In genomic region chr11:78789365-78789764, GRCh38 we compare ENCODE assay signal across 30 cellular contexts.
DNase-seq lines count a peak whose midpoint lies in the region; ATAC-seq and TF ChIP-seq lines count a peak whose summit lies in the region.
"Had no signal": no experiment of that assay in that cellular context is flagged by ENCODE, and none has a peak within 500 bp of the region (broad histone marks: within the 10 kb centered on the region; RNA-seq: fewer than 3 reads in every experiment).

No MANE protein-coding gene starts in this region.

- POLR2A ChIA-PET in Caco-2 (lab: Charles Lee) (no interaction called here), PC-3 (lab: Charles Lee; ENCODE audit: unreplicated experiment) (no interaction called here)
- POLR2A ChIA-PET in naive thymus-derived CD8-positive, alpha-beta T cell (lab: Charles Lee): no interaction called here

- no peaks in the 10 kb centered on the region for H3K9me3 Mint-ChIP-seq in Caco-2 (ENCODE audit: unreplicated experiment)
- no peaks in the 10 kb centered on the region for H3K9me3 Mint-ChIP-seq in naive thymus-derived CD8-positive, alpha-beta T cell
- H3K9me3 Mint-ChIP-seq: activated T-helper 17 cell treated with anti-CD3 and anti-CD28 coated beads, Interleukin-2, amount 50 U/mL, for 72 hours had no signal

- ATAC-seq in PC-3 (peak; percentile 16), mucosa of descending colon (peak; percentile 84), GM18511 (IDR thresholded peaks at IDR 0.05; ENCODE audit: unreplicated experiment) (no peak)
- no peak for ATAC-seq in naive thymus-derived CD8-positive, alpha-beta T cell
- ATAC-seq: activated CD8-positive, alpha-beta T cell treated with anti-CD3 and anti-CD28 coated beads, Interleukin-2, amount 10 ng/mL, durations not matched to agents 7 days and 5 days; activated T-helper 17 cell treated with anti-CD3 and anti-CD28 coated beads, Interleukin-2, amount 50 U/mL, for 72 hours; left cardiac atrium; right lobe of liver had no signal

- no peak overlapping the region for H3K9ac ChIP-seq in BLaER1
- peak overlapping the region; percentile 2; the same call in 1 of the 2 replicates for H3K9ac ChIP-seq in PC-3 (ENCODE audit: low read length)
- H3K9ac ChIP-seq in MM.1S (ENCODE audit: low read length): no peak overlapping the region

- H2AFZ ChIP-seq in PC-3 (ENCODE audit: low read length) (no peak overlapping the region), MM.1S (ENCODE audit: low read length) (no peak overlapping the region)

- intact Hi-C loops in Caco-2 (cut with micrococcal nuclease; ENCODE audit: unreplicated experiment) (no loop called here), PC-3 (cut with micrococcal nuclease) (no loop called here), mucosa of descending colon (cut with DNase I, micrococcal nuclease) (no loop called here)

- BruUV-seq in Caco-2 (replicated peaks; lab: Mats Ljungman, UMichigan): no TSS peak
- BruUV-seq in PC-3 (replicated peaks; lab: Mats Ljungman, UMichigan): no TSS peak

- H3K27me3 Mint-ChIP-seq in Caco-2 (ENCODE audit: insufficient read depth, unreplicated experiment): no peaks in the 10 kb centered on the region
- peaks cover 5 to 41% (median 7%) of the 10 kb centered on the region in 5 donors for H3K27me3 Mint-ChIP-seq in naive thymus-derived CD8-positive, alpha-beta T cell
- H3K27me3 Mint-ChIP-seq: progenitor cell of endocrine pancreas had no signal

- H3K4me1 ChIP-seq in BLaER1: 0 out of 2 replicates have a peak, but pooled peaks cover under 1% of the 10 kb centered on the region
- no peaks in the 10 kb centered on the region for H3K4me1 ChIP-seq in Caco-2
- H3K4me1 ChIP-seq in PC-3 (ENCODE audit: insufficient read depth, low read length): peaks cover 37% of the 10 kb centered on the region
- H3K4me1 ChIP-seq in mucosa of descending colon (ENCODE audit: low read depth): peaks cover 17% of the 10 kb centered on the region
- no peaks in the 10 kb centered on the region for H3K4me1 ChIP-seq in MM.1S (ENCODE audit: low read length)
- H3K4me1 ChIP-seq: right lobe of liver, tibial artery had no signal

- H3K36me3 Mint-ChIP-seq in Caco-2 (ENCODE audit: insufficient read depth, unreplicated experiment): no peaks in the 10 kb centered on the region
- no peaks in the 10 kb centered on the region for H3K36me3 Mint-ChIP-seq in naive thymus-derived CD8-positive, alpha-beta T cell

- H3F3A ChIP-seq in PC-3 (ENCODE audit: low read length, unreplicated experiment) (peaks cover 2% of the 10 kb centered on the region), MM.1S (ENCODE audit: insufficient read depth, low read length) (no peaks in the 10 kb centered on the region)

- TF ChIP-seq CTCF in Caco-2 (IDR thresholded peaks at IDR 0.05; ENCODE audit: insufficient read depth in 1 of 2, low read depth in 1 of 2, low read length in 1 of 2, severe bottlenecking in 1 of 2, unreplicated experiment in 1 of 2): no peak
- no peak for TF ChIP-seq CTCF in PC-3 (conservative IDR thresholded peaks at IDR 0.05; ENCODE audit: low read depth, low read length)
- no peak for TF ChIP-seq CTCF in mucosa of descending colon (IDR thresholded peaks at IDR 0.05)
- TF ChIP-seq CTCF in MM.1S (IDR thresholded peaks at IDR 0.05; ENCODE audit: low read length): no peak

- CTCF ChIA-PET in Caco-2 (lab: Charles Lee) (interaction anchor here (1.3 kb wide), 1 partner anchor 9 kb away, joined by 3 read pairs; no protein-coding TSS in a partner anchor), PC-3 (lab: Charles Lee) (interaction anchor here (0.8 kb wide), 1 partner anchor 105 kb away, joined by 3 read pairs; no protein-coding TSS in a partner anchor)

- H3K4me3 ChIP-seq in BLaER1: no peak overlapping the region
- no peak overlapping the region for H3K4me3 ChIP-seq in Caco-2 (ENCODE audit: low read depth, low read length)
- H3K4me3 ChIP-seq in PC-3 (ENCODE audit: low read length): no peak overlapping the region
- no peak overlapping the region for H3K4me3 ChIP-seq in mucosa of descending colon
- H3K4me3 ChIP-seq in MM.1S (ENCODE audit: low read length): no peak overlapping the region
- H3K4me3 ChIP-seq: coronary artery, right lobe of liver, SJSA1, tibial artery had no signal

- H3K27ac ChIP-seq in BLaER1: no peak overlapping the region
- peak overlapping the region; percentile 42 for H3K27ac ChIP-seq in PC-3 (ENCODE audit: low read length)
- no peak overlapping the region for H3K27ac ChIP-seq in MM.1S (ENCODE audit: low read length)
- H3K27ac ChIP-seq: coronary artery, epithelial cell of prostate, right lobe of liver, RWPE1, SJSA1, tibial artery, VCaP had no signal

- DNase-seq in Caco-2: no peak
- DNase-seq in PC-3: no peak
- peak in 1 of 3 donors; percentile 51 for DNase-seq in mucosa of descending colon
- DNase-seq in MM.1S: no peak
- DNase-seq in naive thymus-derived CD8-positive, alpha-beta T cell: no peak
- DNase-seq: activated CD4-positive, alpha-beta T cell treated with anti-CD3 and anti-CD28 coated beads for 4 hours; activated CD8-positive, alpha-beta T cell treated with anti-CD3 and anti-CD28 coated beads, Interleukin-2, amount 10 ng/mL, durations not matched to agents 7 days and 5 days; activated naive CD4-positive, alpha-beta T cell treated with anti-CD3 and anti-CD28 coated beads, Interleukin-2, amount 50 U/mL, for 16 hours; amygdala; DMS79; effector CD8-positive, alpha-beta T cell; hypothalamus; Kasumi-1; left cardiac atrium; mesendoderm; NCI-H1694 treated with DMSO at 0.1 percent for 48 hours; NCI-H748 treated with DMSO at 0.1 percent for 48 hours; right lobe of liver; stimulated activated CD4-positive, alpha-beta T cell treated with anti-CD3 and anti-CD28 coated beads, Interleukin-2, amount 100 ng/mL, for 48 hours; T-helper 9 cell; tibial artery had no signal

- H3K4me2 ChIP-seq in BLaER1 (0 out of 2 replicates have a peak overlapping the region, but pooled peaks have one; percentile 3), PC-3 (ENCODE audit: low read length) (no peak overlapping the region), MM.1S (ENCODE audit: low read depth, low read length) (no peak overlapping the region)

- H3K9me2 ChIP-seq in PC-3 (replicated peaks; ENCODE audit: low read length): no peaks in the 10 kb centered on the region
- H3K9me2 ChIP-seq in MM.1S (replicated peaks; ENCODE audit: insufficient read depth, low read length): no peaks in the 10 kb centered on the region

- H3K79me2 ChIP-seq in PC-3 (ENCODE audit: low read length) (no peaks in the 10 kb centered on the region), MM.1S (ENCODE audit: low read length) (no peaks in the 10 kb centered on the region)

- H3K4me1 Mint-ChIP-seq in Caco-2 (ENCODE audit: low read depth, unreplicated experiment): peaks cover 9% of the 10 kb centered on the region
- no peaks in the 10 kb centered on the region for H3K4me1 Mint-ChIP-seq in naive thymus-derived CD8-positive, alpha-beta T cell
- H3K4me1 Mint-ChIP-seq: activated T-helper 17 cell treated with anti-CD3 and anti-CD28 coated beads, Interleukin-2, amount 50 U/mL, for 72 hours had no signal

- H3K36me3 ChIP-seq in BLaER1: peaks cover 21% of the 10 kb centered on the region; the same call in 1 of the 2 replicates
- no peaks in the 10 kb centered on the region for H3K36me3 ChIP-seq in Caco-2 (ENCODE audit: control insufficient read depth, insufficient read depth, low read length)
- no peaks in the 10 kb centered on the region for H3K36me3 ChIP-seq in PC-3 (ENCODE audit: low read depth, low read length)
- H3K36me3 ChIP-seq in mucosa of descending colon (ENCODE audit: low read depth): no peaks in the 10 kb centered on the region
- H3K36me3 ChIP-seq in MM.1S (replicated peaks; ENCODE audit: insufficient read depth, low read length): no peaks in the 10 kb centered on the region
- H3K36me3 ChIP-seq: right lobe of liver, SJSA1, tibial artery had no signal

- no peaks in the 10 kb centered on the region for H3K27me3 ChIP-seq in BLaER1
- no peaks in the 10 kb centered on the region for H3K27me3 ChIP-seq in Caco-2 (replicated peaks; ENCODE audit: control insufficient read depth, insufficient read depth, low read length)
- no peaks in the 10 kb centered on the region for H3K27me3 ChIP-seq in PC-3 (ENCODE audit: low read length)
- H3K27me3 ChIP-seq in MM.1S (replicated peaks; ENCODE audit: insufficient read depth, low read length): no peaks in the 10 kb centered on the region
- H3K27me3 ChIP-seq: right lobe of liver, SJSA1, tibial artery had no signal

- no peaks in the 10 kb centered on the region for H3K9me3 ChIP-seq in BLaER1
- H3K9me3 ChIP-seq in Caco-2: no peaks in the 10 kb centered on the region
- no peaks in the 10 kb centered on the region for H3K9me3 ChIP-seq in PC-3 (ENCODE audit: low read length)
- H3K9me3 ChIP-seq in mucosa of descending colon: no peaks in the 10 kb centered on the region
- no peaks in the 10 kb centered on the region for H3K9me3 ChIP-seq in MM.1S (replicated peaks; ENCODE audit: insufficient read depth, low read length)
- H3K9me3 ChIP-seq: right lobe of liver, SJSA1, tibial artery had no signal

- H3K4me3 Mint-ChIP-seq in Caco-2 (ENCODE audit: unreplicated experiment): no peak overlapping the region
- no peak overlapping the region for H3K4me3 Mint-ChIP-seq in naive thymus-derived CD8-positive, alpha-beta T cell
- H3K4me3 Mint-ChIP-seq: activated CD8-positive, alpha-beta T cell treated with anti-CD3 and anti-CD28 coated beads, Interleukin-2, amount 10 ng/mL, durations not matched to agents 7 days and 5 days; activated T-helper 17 cell treated with anti-CD3 and anti-CD28 coated beads, Interleukin-2, amount 50 U/mL, for 72 hours had no signal

- peak overlapping the region; percentile 7 for H3K27ac Mint-ChIP-seq in Caco-2 (ENCODE audit: unreplicated experiment)
- no peak overlapping the region for H3K27ac Mint-ChIP-seq in naive thymus-derived CD8-positive, alpha-beta T cell
- H3K27ac Mint-ChIP-seq: activated CD8-positive, alpha-beta T cell treated with anti-CD3 and anti-CD28 coated beads, Interleukin-2, amount 10 ng/mL, durations not matched to agents 7 days and 5 days; activated T-helper 17 cell treated with anti-CD3 and anti-CD28 coated beads, Interleukin-2, amount 50 U/mL, for 72 hours; progenitor cell of endocrine pancreas had no signal

- H4K20me1 ChIP-seq in BLaER1 (no peaks in the 10 kb centered on the region), PC-3 (ENCODE audit: low read length) (no peaks in the 10 kb centered on the region), MM.1S (ENCODE audit: insufficient read depth, low read length) (no peaks in the 10 kb centered on the region)

Comparison
In these comparisons a context has a peak if more than half of its experiments do, and no peak if none do; other contexts are left out.
1. ATAC-seq: peak in PC-3 (single experiment) and mucosa of descending colon (single experiment); none in naive thymus-derived CD8-positive, alpha-beta T cell (0 of 2) and GM18511 (single experiment).